1 cellular context compared by ENCODE assay signal in the genomic region with DNA sequence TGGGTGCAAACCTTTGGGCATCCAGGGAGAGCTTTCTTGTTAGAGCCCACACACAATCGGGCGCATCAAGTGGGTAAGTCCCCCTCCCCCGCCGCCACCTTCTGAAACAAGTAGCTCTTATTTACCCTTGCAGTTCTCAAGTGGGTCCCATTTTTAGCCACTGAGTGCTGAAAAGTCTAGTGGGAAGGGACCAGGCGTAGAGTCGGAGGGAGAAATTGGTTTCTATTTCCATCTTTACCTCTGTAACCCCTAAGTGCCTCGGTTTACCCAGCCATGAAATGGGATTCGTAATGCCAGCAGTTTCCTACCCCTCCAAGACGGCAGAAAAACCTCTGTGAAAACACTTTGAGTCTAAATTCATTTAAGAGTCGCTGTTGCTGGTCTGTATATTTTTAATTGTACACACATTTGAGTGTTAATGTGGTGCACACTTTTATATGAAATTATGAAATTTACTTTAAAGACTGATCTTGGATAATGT.
TF ChIP-seq lines count a peak whose summit lies in the region.

No MANE protein-coding gene starts in this region.

TF ChIP-seq in SK-N-SH, 30 proteins besides CTCF, POLR2A, EP300 and RAD21 (continued from another document):
- TF ChIP-seq, protein P1, sequence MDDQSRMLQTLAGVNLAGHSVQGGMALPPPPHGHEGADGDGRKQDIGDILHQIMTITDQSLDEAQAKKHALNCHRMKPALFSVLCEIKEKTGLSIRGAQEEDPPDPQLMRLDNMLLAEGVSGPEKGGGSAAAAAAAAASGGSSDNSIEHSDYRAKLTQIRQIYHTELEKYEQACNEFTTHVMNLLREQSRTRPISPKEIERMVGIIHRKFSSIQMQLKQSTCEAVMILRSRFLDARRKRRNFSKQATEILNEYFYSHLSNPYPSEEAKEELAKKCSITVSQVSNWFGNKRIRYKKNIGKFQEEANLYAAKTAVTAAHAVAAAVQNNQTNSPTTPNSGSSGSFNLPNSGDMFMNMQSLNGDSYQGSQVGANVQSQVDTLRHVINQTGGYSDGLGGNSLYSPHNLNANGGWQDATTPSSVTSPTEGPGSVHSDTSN (IDR thresholded peaks at IDR 0.05): no peak
- TF ChIP-seq SIN3A (IDR thresholded peaks at IDR 0.05; ENCODE audit: borderline replicate concordance, low read depth, low read length) (no peak), RCOR1 (IDR thresholded peaks at IDR 0.05; ENCODE audit: low read length) (no peak), TAF1 (IDR thresholded peaks at IDR 0.05; ENCODE audit: borderline replicate concordance, low read depth, low read length) (no peak), EZH2phosphoT487 (IDR thresholded peaks at IDR 0.05; ENCODE audit: borderline replicate concordance, low read depth) (no peak), GABPA (IDR thresholded peaks at IDR 0.05; ENCODE audit: low read depth) (no peak), NFIC (IDR thresholded peaks at IDR 0.05; ENCODE audit: borderline replicate concordance) (no peak), CHD2 (IDR thresholded peaks at IDR 0.05; ENCODE audit: low read length, partially characterized antibody) (no peak), ELF1 (IDR thresholded peaks at IDR 0.05) (no peak), GATA2 (CRISPR knock-in tag; IDR thresholded peaks at IDR 0.05) (no peak), FOXJ3 (CRISPR knock-in tag; IDR thresholded peaks at IDR 0.05) (no peak), SMC3 (IDR thresholded peaks at IDR 0.05; ENCODE audit: low read depth, low read length) (no peak)
- TF ChIP-seq, protein P2, sequence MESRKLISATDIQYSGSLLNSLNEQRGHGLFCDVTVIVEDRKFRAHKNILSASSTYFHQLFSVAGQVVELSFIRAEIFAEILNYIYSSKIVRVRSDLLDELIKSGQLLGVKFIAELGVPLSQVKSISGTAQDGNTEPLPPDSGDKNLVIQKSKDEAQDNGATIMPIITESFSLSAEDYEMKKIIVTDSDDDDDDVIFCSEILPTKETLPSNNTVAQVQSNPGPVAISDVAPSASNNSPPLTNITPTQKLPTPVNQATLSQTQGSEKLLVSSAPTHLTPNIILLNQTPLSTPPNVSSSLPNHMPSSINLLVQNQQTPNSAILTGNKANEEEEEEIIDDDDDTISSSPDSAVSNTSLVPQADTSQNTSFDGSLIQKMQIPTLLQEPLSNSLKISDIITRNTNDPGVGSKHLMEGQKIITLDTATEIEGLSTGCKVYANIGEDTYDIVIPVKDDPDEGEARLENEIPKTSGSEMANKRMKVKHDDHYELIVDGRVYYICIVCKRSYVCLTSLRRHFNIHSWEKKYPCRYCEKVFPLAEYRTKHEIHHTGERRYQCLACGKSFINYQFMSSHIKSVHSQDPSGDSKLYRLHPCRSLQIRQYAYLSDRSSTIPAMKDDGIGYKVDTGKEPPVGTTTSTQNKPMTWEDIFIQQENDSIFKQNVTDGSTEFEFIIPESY (IDR thresholded peaks at IDR 0.05; ENCODE audit: borderline replicate concordance, low read depth): no peak
- TF ChIP-seq, protein P3, sequence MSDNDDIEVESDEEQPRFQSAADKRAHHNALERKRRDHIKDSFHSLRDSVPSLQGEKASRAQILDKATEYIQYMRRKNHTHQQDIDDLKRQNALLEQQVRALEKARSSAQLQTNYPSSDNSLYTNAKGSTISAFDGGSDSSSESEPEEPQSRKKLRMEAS (IDR thresholded peaks at IDR 0.05; ENCODE audit: low read depth): no peak
